8 cellular contexts compared by ENCODE assay signal in the genomic region with DNA sequence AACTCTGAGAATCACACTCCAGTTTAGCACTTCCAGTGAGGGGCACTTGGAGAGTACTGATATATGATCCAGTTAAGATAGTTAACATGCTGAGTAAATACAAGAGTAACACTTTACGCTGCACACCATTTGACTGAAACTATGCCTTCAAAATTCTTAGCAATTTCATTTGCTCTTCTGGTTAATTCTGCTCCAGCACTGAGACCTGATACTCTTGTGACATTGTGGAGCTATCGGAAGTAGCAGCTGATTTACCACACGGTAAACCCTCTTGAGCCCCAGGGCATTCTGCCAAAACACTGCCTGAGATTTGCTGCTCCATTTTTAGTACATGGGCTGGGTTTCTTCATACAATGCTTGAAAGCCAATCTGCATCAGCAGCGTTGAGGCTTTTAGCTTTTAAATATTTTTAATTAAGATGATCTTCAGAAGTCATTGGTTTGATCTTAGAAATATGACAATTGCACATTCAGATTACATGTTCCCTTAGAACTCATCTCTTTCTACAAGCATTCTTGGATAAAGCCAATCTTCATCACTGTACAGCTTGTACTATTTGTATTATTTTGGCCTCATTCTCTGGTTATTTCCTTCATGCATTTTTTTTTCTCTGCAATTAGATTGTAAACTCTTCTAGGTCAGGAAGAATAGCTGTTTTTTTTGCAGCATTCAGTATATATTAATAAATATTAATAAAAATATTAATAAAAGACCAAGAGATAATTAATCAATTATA.
DNase-seq lines count a peak whose midpoint lies in the region; ATAC-seq and TF ChIP-seq lines count a peak whose summit lies in the region.

No MANE protein-coding gene starts in this region.

- peak; percentile 27 for DNase-seq in DMS79 (lab: John Stamatoyannopoulos, UW)
- DNase-seq in NCI-H2171 (lab: John Stamatoyannopoulos, UW) = peak; percentile 53
- peak; percentile 39 to 81 for DNase-seq in heart right ventricle
- DNase-seq in activated T-helper 1 cell treated with anti-CD3 and anti-CD28 coated beads, Interleukin-12 subunit alpha, Interleukin-12 subunit beta, Interleukin-2, Interleukin-4 antibody, amounts not matched to agents 30 ng/mL and 10 ng/mL and 1 ng/mL, durations not matched to agents 14 hours and 24 hours and 36 hours (ENCODE audit: low spot score) = no peak
- no peak for DNase-seq in GM19240 (ENCODE audit: insufficient read length, low spot score)
- no peak for DNase-seq in ACHN
- no peak for DNase-seq in GM13976 (ENCODE audit: low spot score)

- no peaks in the 10 kb centered on the region for H3K9me3 Mint-ChIP-seq in activated T-helper 1 cell treated with anti-CD3 and anti-CD28 coated beads, Interleukin-12 subunit alpha, Interleukin-12 subunit beta, Interleukin-2, Interleukin-4 antibody, amounts not matched to agents 30 ng/mL and 10 ng/mL and 1 ng/mL, durations not matched to agents 14 hours and 24 hours and 36 hours

- ATAC-seq in GM21619 (IDR thresholded peaks at IDR 0.05; ENCODE audit: unreplicated experiment) (peak; percentile 61), heart right ventricle (peak; percentile 77 to 96 (median 89))

- peaks cover 8% of the 10 kb centered on the region for H3K4me1 Mint-ChIP-seq in activated T-helper 1 cell treated with anti-CD3 and anti-CD28 coated beads, Interleukin-12 subunit alpha, Interleukin-12 subunit beta, Interleukin-2, Interleukin-4 antibody, amounts not matched to agents 30 ng/mL and 10 ng/mL and 1 ng/mL, durations not matched to agents 14 hours and 24 hours and 36 hours (ENCODE audit: low read depth)

- no peak overlapping the region for H3K27ac Mint-ChIP-seq in activated T-helper 1 cell treated with anti-CD3 and anti-CD28 coated beads, Interleukin-12 subunit alpha, Interleukin-12 subunit beta, Interleukin-2, Interleukin-4 antibody, amounts not matched to agents 30 ng/mL and 10 ng/mL and 1 ng/mL, durations not matched to agents 14 hours and 24 hours and 36 hours

- peaks cover 11% of the 10 kb centered on the region for H3K27me3 Mint-ChIP-seq in activated T-helper 1 cell treated with anti-CD3 and anti-CD28 coated beads, Interleukin-12 subunit alpha, Interleukin-12 subunit beta, Interleukin-2, Interleukin-4 antibody, amounts not matched to agents 30 ng/mL and 10 ng/mL and 1 ng/mL, durations not matched to agents 14 hours and 24 hours and 36 hours (ENCODE audit: insufficient read depth)

- no peaks in the 10 kb centered on the region for H3K9me3 ChIP-seq in heart right ventricle

- H3K27me3 ChIP-seq in heart right ventricle = no peaks in the 10 kb centered on the region

- peak overlapping the region in 9 of 10 donors; percentile 6 to 57 (median 32) for H3K27ac ChIP-seq in heart right ventricle

- H3K4me3 ChIP-seq in heart right ventricle = no peak overlapping the region

- intact Hi-C loops in heart right ventricle (cut with DNase I) = loop anchor here in 8 of 10 donors (5.0 to 10.0 kb wide), 3 partner anchors 464 to 577 kb away; partner anchors contain the start of gene COL25A1 (in 3 of the 8)
- intact Hi-C loops in activated T-helper 1 cell treated with anti-CD3 and anti-CD28 coated beads, Interleukin-12 subunit alpha, Interleukin-12 subunit beta, Interleukin-2, Interleukin-4 antibody, amounts not matched to agents 30 ng/mL and 10 ng/mL and 1 ng/mL, durations not matched to agents 14 hours and 24 hours and 36 hours (cut with micrococcal nuclease) = loop anchor here (10.0 kb wide), 3 partner anchors 354 to 984 kb away; partner anchors contain the start of gene GAR1

- peaks cover 0 to 31% (median 12%) of the 10 kb centered on the region in 9 donors for H3K4me1 ChIP-seq in heart right ventricle

- WGBS in heart right ventricle, 2 donors = 27 to 28% methylated on average over 4 of the region's 4 CpGs

- in situ Hi-C loops in ACHN (cut with HindIII; ENCODE audit: low pct_ligation_motif_present, low pct_unique_long_range_greater_than_20kb, low sequenced_read_pairs) (no loop called here), GM13976 (cut with MboI; ENCODE audit: low sequenced_read_pairs, unreplicated experiment) (loop anchor here (25.0 kb wide), 2 partner anchors 457 to 582 kb away; no protein-coding TSS in a partner anchor)

- no peak for TF ChIP-seq CTCF in heart right ventricle (IDR thresholded peaks at IDR 0.05)
- TF ChIP-seq CTCF in GM13976 (IDR thresholded peaks at IDR 0.05; ENCODE audit: borderline replicate concordance, control extremely low read depth, extremely low read depth, insufficient read depth, missing control alignments) = no peak

- no peak overlapping the region for H3K4me3 Mint-ChIP-seq in activated T-helper 1 cell treated with anti-CD3 and anti-CD28 coated beads, Interleukin-12 subunit alpha, Interleukin-12 subunit beta, Interleukin-2, Interleukin-4 antibody, amounts not matched to agents 30 ng/mL and 10 ng/mL and 1 ng/mL, durations not matched to agents 14 hours and 24 hours and 36 hours

- H3K36me3 Mint-ChIP-seq in activated T-helper 1 cell treated with anti-CD3 and anti-CD28 coated beads, Interleukin-12 subunit alpha, Interleukin-12 subunit beta, Interleukin-2, Interleukin-4 antibody, amounts not matched to agents 30 ng/mL and 10 ng/mL and 1 ng/mL, durations not matched to agents 14 hours and 24 hours and 36 hours (ENCODE audit: low read depth) = no peaks in the 10 kb centered on the region

- no peaks in the 10 kb centered on the region for H3K36me3 ChIP-seq in heart right ventricle

Comparison
In these comparisons a context has a peak if more than half of its experiments do, and no peak if none do; other contexts are left out.
1. DNase-seq: peak in DMS79 (single experiment), NCI-H2171 (single experiment) and heart right ventricle (2 of 2); none in activated T-helper 1 cell treated with anti-CD3 and anti-CD28 coated beads, Interleukin-12 subunit alpha, Interleukin-12 subunit beta, Interleukin-2, Interleukin-4 antibody, amounts not matched to agents 30 ng/mL and 10 ng/mL and 1 ng/mL, durations not matched to agents 14 hours and 24 hours and 36 hours (single experiment), GM19240 (single experiment), ACHN (single experiment) and GM13976 (single experiment).